In genomic region chr12:54384591-54385041, GRCh38 we compare ENCODE assay signal across 8 cellular contexts. TPM values are rescaled to one million over a fixed set of nuclear protein-coding genes. Genes with fewer than 3 reads are reported as not detected.
DNase-seq lines count a peak whose midpoint lies in the region; ATAC-seq and TF ChIP-seq lines count a peak whose summit lies in the region.

Gene ZNF385A, minus strand, starts transcription at chr12:54384733. Its CDS starts 219 bp downstream, at chr12:54384514.

- H3K27ac ChIP-seq in left lung = peak within 1 kb of the TSS; percentile 67 to 74
- peak within 1 kb of the TSS; percentile 59 to 77 (median 70) for H3K27ac ChIP-seq in upper lobe of left lung

- no peaks in the 10 kb centered on the region for H3K36me3 ChIP-seq in left lung
- no peaks in the 10 kb centered on the region for H3K36me3 ChIP-seq in upper lobe of left lung

- H3K4me3 ChIP-seq in left lung (peak within 1 kb of the TSS in 1 of 2 donors; percentile 24), upper lobe of left lung (peak within 1 kb of the TSS in 1 of 4 donors; percentile 33)

- peak in 2 of 4 donors; percentile 33 to 72 for TF ChIP-seq POLR2A in upper lobe of left lung (IDR thresholded peaks at IDR 0.05)

- TF ChIP-seq EP300 in upper lobe of left lung (IDR thresholded peaks at IDR 0.05) = no peak

- DNase-seq in NCI-H1694 treated with DMSO at 0.1 percent for 48 hours (lab: John Stamatoyannopoulos, UW) (peak; percentile 9), NCI-H1694 (lab: John Stamatoyannopoulos, UW) (no peak), UCSD-AML1 (lab: John Stamatoyannopoulos, UW; ENCODE audit: unreplicated experiment) (peak; percentile 76), left lung (peak in 1 of 2 donors; percentile 72), upper lobe of left lung (peak in 1 of 2 donors; percentile 58), NCI-H2029 treated with DMSO at 0.1 percent for 48 hours (lab: John Stamatoyannopoulos, UW) (no peak)

- WGBS in upper lobe of left lung, 2 donors = 55 to 100% methylated on average over 1 of the region's 1 CpG

- H3K4me1 ChIP-seq in left lung = peaks cover 3 to 53% of the 10 kb centered on the region in 2 donors
- peaks cover 4 to 21% (median 19%) of the 10 kb centered on the region in 4 donors for H3K4me1 ChIP-seq in upper lobe of left lung

- TF ChIP-seq CTCF in left lung (IDR thresholded peaks at IDR 0.05) (no peak), upper lobe of left lung (IDR thresholded peaks at IDR 0.05) (no peak)

- ATAC-seq in left lung (peak; percentile 45), upper lobe of left lung (ENCODE audit: low FRiP score in 2 of 2) (peak; percentile 60 to 75), GM21619 (IDR thresholded peaks at IDR 0.05; ENCODE audit: unreplicated experiment) (no peak), HG02840 (IDR thresholded peaks at IDR 0.05; ENCODE audit: low FRiP score, unreplicated experiment) (no peak)

- intact Hi-C loops in left lung (cut with DNase I) = no loop called here

- H3K9me3 ChIP-seq in left lung = no peaks in the 10 kb centered on the region
- no peaks in the 10 kb centered on the region for H3K9me3 ChIP-seq in upper lobe of left lung

- no peaks in the 10 kb centered on the region for H3K27me3 ChIP-seq in left lung
- H3K27me3 ChIP-seq in upper lobe of left lung = no peaks in the 10 kb centered on the region

RNA-seq across cellular contexts. Expression of gene ZNF385A, which starts in this region (rescaled TPM):
- total RNA-seq in left lung = 10 to 100 TPM; 18.1 to 19.0 TPM
- 10 to 100 TPM; 18.5 to 43.8 (median 23.0) TPM for total RNA-seq in upper lobe of left lung

Comparison
In these comparisons a context has a peak if more than half of its experiments do, and no peak if none do; other contexts are left out.
1. DNase-seq: peak in NCI-H1694 treated with DMSO at 0.1 percent for 48 hours (single experiment) and UCSD-AML1 (single experiment); none in NCI-H1694 (single experiment) and NCI-H2029 treated with DMSO at 0.1 percent for 48 hours (single experiment).
2. ATAC-seq: peak in left lung (single experiment) and upper lobe of left lung (2 of 2); none in GM21619 (single experiment) and HG02840 (single experiment).